14 cellular contexts compared by ENCODE assay signal in the genomic region with DNA sequence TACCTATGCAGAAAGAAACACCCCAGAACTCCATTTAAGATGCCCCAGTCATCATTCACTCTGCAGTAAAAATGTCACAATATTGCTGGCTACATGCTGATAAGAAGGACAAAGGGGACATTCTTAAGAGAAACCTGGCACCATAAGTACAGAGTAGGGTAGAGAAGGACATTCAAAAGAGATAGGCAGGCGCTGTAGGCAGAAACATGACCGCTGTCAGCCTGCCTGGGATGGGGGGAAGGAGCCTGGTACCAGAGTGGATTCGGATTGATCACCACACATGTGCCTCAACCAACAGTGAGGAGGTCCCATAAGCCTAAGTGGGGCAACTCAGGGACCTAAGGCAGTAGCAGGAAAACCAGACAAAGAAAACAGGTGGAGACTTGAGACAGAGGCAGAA. TPM values are rescaled to one million over a fixed set of nuclear protein-coding genes. Genes with fewer than 3 reads are reported as not detected.
DNase-seq lines count a peak whose midpoint lies in the region; ATAC-seq, FAIRE-seq and TF ChIP-seq lines count a peak whose summit lies in the region.
"Not testable (repeated sequence)": the region's sequence is repeated elsewhere in the genome, so short reads cannot be mapped to it uniquely, and the experiment has no call there.
"Had no signal": no experiment of that assay in that cellular context is flagged by ENCODE, and none has a peak within 500 bp of the region (broad histone marks: within the 10 kb centered on the region; RNA-seq: fewer than 3 reads in every experiment).

No MANE protein-coding gene starts in this region.

- peaks cover 0 to 10% (median 0%) of the 10 kb centered on the region in 11 donors for H3K9me3 ChIP-seq in heart right ventricle
- not testable (repeated sequence) for H3K9me3 ChIP-seq in lower lobe of right lung, pancreas, testis

- DNase-seq in HT1080 (ENCODE audit: low read depth), result peak; percentile 0
- peak; percentile 10 for DNase-seq in SW480 (ENCODE audit: low spot score)
- not testable (repeated sequence) for DNase-seq in heart right ventricle; left lobe of liver (ENCODE audit: low spot score); lower lobe of right lung; pancreas
- DNase-seq in testis, result peak; percentile 40

- H3K27ac ChIP-seq in heart right ventricle, lower lobe of right lung, pancreas: not testable (repeated sequence)
- peak overlapping the region in 1 of 2 donors; percentile 14 for H3K27ac ChIP-seq in testis

- TF ChIP-seq POLR2A in testis (IDR thresholded peaks at IDR 0.05), result not testable (repeated sequence)

- not testable (repeated sequence) for H3K36me3 ChIP-seq in heart right ventricle; lower lobe of right lung; pancreas; testis (ENCODE audit: low read depth, missing control alignments)

- H3K4me3 ChIP-seq in heart right ventricle, lower lobe of right lung, pancreas, testis: not testable (repeated sequence)

- FAIRE-seq in pancreas (lab: Jason Lieb, UNC), result not testable (repeated sequence)

- intact Hi-C loops in heart right ventricle (cut with DNase I); lower lobe of right lung (cut with DNase I); pancreas (cut with DNase I); testis (cut with DNase I; ENCODE audit: low total_unique reads): not testable (repeated sequence)

- not testable (repeated sequence) for H3K4me1 ChIP-seq in heart right ventricle, lower lobe of right lung, pancreas, testis

- not testable (repeated sequence) for H3K27me3 ChIP-seq in heart right ventricle; lower lobe of right lung (ENCODE audit: low read depth); pancreas; testis

- WGBS in heart right ventricle, 2 donors, result 48 to 52% methylated on average over 3 of the region's 3 CpGs
- 30 to 43% methylated on average over 3 of the region's 3 CpGs for WGBS in pancreas, 2 donors
- 32 to 42% methylated on average over 3 of the region's 3 CpGs for WGBS in testis, 2 donors

- TF ChIP-seq CTCF in heart right ventricle (IDR thresholded peaks at IDR 0.05); lower lobe of right lung (IDR thresholded peaks at IDR 0.05); pancreas (IDR thresholded peaks at IDR 0.05); testis (IDR thresholded peaks at IDR 0.05): not testable (repeated sequence)

- ATAC-seq in esophagus mucosa (peak; percentile 24), heart right ventricle (peak in 5 of 8 donors; percentile 44 to 53 (median 47)), left lobe of liver (peak; percentile 55), lower lobe of right lung (peak; percentile 41 to 60), pancreas (peak; percentile 47 to 71 (median 64))

RNA-seq across cellular contexts. Expression of a gene that starts 54.1 kb away (rescaled TPM):
- not detected in 2 replicates for total RNA-seq in HT1080 (2014; rRNA removed; shearing (Covaris generic))
- polyA plus RNA-seq in HT1080 (2015; cell fraction: cytosol; rRNA removed), result not detected in 2 replicates
- polyA plus RNA-seq in HT1080 (2015; cell fraction: nucleus; rRNA removed), result not detected in 2 replicates
- total RNA-seq in esophagus mucosa (0.56 TPM), heart right ventricle (not detected), left lobe of liver (not detected), lower lobe of right lung (not detected), pancreas (under 1 TPM in 1 of 6 donors, not detected in 5; 0.47 TPM), testis (not detected)
- polyA plus RNA-seq in heart right ventricle (not detected), pancreas (not detected), testis (ENCODE audit: insufficient read depth, low read depth, low replicate concordance) (1.1 TPM)
- total RNA-seq: Caco-2; CD4-positive, alpha-beta T cell; H1; H9 had no signal
- polyA plus RNA-seq: A549, BJ, H1 had no signal

RNA-seq across cellular contexts. Expression of a gene that starts 55.2 kb away (rescaled TPM):
- not detected in 2 replicates for total RNA-seq in HT1080 (2014; rRNA removed; shearing (Covaris generic))
- polyA plus RNA-seq in HT1080 (2015; cell fraction: cytosol; rRNA removed), result not detected in 2 replicates
- polyA plus RNA-seq in HT1080 (2015; cell fraction: nucleus; rRNA removed), result not detected in 2 replicates
- total RNA-seq in esophagus mucosa (not detected), heart right ventricle (not detected), left lobe of liver (not detected), lower lobe of right lung (not detected), pancreas (under 1 TPM in 2 of 6 donors, not detected in 4; 0.06 to 0.09 TPM), testis (not detected)
- polyA plus RNA-seq in heart right ventricle (not detected), pancreas (not detected), testis (ENCODE audit: insufficient read depth, low read depth, low replicate concordance) (not detected)
- total RNA-seq: Caco-2; CD4-positive, alpha-beta T cell; H1; H9 had no signal
- polyA plus RNA-seq: A549, BJ, H1 had no signal
